ENCODE assay signal across 1 cellular context in the genomic region with DNA sequence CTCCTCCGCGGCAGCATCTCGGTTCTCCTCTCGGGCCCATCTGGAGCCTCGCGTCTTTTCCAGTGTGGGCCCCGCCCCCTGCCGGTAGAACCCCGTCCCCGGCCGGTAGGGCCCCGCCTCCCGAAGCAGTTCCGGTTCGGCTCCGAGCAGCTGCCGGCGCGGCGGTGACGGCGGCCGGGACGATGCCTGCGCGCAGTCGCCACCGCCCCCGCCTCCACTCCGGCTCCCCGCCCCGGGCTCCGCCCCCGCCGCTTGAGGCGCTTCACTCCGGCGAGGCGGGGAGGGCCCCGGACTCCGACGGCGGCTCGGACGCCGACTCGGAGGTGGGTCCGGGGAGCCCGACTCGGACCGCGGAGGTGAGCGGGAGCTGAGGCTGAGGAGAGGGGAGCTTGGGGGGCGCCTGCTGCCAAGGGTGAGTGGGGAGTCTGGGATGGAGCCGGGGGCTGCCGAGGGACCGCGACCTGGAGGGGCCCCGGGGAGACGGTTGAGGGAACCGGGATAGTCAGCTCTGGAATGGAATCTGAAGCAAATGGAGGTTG.
A peak's percentile ranks its signal among the peaks of the same experiment; 100 is the strongest.
TF ChIP-seq lines count a peak whose summit lies in the region.

A gene (plus strand): TSS at position 290 of the 539 bp plus-strand sequence. CDS start 38,873 bp downstream, outside the sequence.

TF ChIP-seq in GM12878, 131 proteins besides CTCF, POLR2A, EP300 and RAD21 (continued from another document and continues in another):
- TF ChIP-seq NBN (IDR thresholded peaks at IDR 0.05): no peak; the same call in none of the 2 replicates
- TF ChIP-seq, protein P1, sequence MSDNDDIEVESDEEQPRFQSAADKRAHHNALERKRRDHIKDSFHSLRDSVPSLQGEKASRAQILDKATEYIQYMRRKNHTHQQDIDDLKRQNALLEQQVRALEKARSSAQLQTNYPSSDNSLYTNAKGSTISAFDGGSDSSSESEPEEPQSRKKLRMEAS (IDR thresholded peaks at IDR 0.05; ENCODE audit: low read depth, low read length): no peak
- TF ChIP-seq SPI1 (IDR thresholded peaks at IDR 0.05; ENCODE audit: borderline replicate concordance, insufficient read depth, low read depth, low read length): no peak
- TF ChIP-seq BMI1 (IDR thresholded peaks at IDR 0.05; ENCODE audit: borderline replicate concordance): no peak; the same call in 1 of the 2 replicates
- peak; percentile 72; the same call in 1 of the 2 replicates for TF ChIP-seq GABPA (IDR thresholded peaks at IDR 0.05; ENCODE audit: low read depth)
- no peak for TF ChIP-seq CBFB (IDR thresholded peaks at IDR 0.05; ENCODE audit: low read depth)
- no peak for TF ChIP-seq JUNB (IDR thresholded peaks at IDR 0.05)
- peak; percentile 96 for TF ChIP-seq CHD2 (IDR thresholded peaks at IDR 0.05; ENCODE audit: borderline replicate concordance, low read depth, low read length)
- no peak for TF ChIP-seq PAX8 (IDR thresholded peaks at IDR 0.05)
- TF ChIP-seq SIN3A (IDR thresholded peaks at IDR 0.05; ENCODE audit: low read depth, low read length): peak; percentile 66; the same call in 1 of the 2 replicates
- TF ChIP-seq IKZF1 (conservative IDR thresholded peaks at IDR 0.05): no peak; the same call in 1 of the 2 replicates
- TF ChIP-seq, protein P2, sequence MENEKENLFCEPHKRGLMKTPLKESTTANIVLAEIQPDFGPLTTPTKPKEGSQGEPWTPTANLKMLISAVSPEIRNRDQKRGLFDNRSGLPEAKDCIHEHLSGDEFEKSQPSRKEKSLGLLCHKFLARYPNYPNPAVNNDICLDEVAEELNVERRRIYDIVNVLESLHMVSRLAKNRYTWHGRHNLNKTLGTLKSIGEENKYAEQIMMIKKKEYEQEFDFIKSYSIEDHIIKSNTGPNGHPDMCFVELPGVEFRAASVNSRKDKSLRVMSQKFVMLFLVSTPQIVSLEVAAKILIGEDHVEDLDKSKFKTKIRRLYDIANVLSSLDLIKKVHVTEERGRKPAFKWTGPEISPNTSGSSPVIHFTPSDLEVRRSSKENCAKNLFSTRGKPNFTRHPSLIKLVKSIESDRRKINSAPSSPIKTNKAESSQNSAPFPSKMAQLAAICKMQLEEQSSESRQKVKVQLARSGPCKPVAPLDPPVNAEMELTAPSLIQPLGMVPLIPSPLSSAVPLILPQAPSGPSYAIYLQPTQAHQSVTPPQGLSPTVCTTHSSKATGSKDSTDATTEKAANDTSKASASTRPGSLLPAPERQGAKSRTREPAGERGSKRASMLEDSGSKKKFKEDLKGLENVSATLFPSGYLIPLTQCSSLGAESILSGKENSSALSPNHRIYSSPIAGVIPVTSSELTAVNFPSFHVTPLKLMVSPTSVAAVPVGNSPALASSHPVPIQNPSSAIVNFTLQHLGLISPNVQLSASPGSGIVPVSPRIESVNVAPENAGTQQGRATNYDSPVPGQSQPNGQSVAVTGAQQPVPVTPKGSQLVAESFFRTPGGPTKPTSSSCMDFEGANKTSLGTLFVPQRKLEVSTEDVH (IDR thresholded peaks at IDR 0.05; ENCODE audit: low read depth, partially characterized antibody): no peak
- TF ChIP-seq ZZZ3 (IDR thresholded peaks at IDR 0.05; ENCODE audit: control insufficient read depth, insufficient read length, low read depth): no peak
- TF ChIP-seq, protein P3, sequence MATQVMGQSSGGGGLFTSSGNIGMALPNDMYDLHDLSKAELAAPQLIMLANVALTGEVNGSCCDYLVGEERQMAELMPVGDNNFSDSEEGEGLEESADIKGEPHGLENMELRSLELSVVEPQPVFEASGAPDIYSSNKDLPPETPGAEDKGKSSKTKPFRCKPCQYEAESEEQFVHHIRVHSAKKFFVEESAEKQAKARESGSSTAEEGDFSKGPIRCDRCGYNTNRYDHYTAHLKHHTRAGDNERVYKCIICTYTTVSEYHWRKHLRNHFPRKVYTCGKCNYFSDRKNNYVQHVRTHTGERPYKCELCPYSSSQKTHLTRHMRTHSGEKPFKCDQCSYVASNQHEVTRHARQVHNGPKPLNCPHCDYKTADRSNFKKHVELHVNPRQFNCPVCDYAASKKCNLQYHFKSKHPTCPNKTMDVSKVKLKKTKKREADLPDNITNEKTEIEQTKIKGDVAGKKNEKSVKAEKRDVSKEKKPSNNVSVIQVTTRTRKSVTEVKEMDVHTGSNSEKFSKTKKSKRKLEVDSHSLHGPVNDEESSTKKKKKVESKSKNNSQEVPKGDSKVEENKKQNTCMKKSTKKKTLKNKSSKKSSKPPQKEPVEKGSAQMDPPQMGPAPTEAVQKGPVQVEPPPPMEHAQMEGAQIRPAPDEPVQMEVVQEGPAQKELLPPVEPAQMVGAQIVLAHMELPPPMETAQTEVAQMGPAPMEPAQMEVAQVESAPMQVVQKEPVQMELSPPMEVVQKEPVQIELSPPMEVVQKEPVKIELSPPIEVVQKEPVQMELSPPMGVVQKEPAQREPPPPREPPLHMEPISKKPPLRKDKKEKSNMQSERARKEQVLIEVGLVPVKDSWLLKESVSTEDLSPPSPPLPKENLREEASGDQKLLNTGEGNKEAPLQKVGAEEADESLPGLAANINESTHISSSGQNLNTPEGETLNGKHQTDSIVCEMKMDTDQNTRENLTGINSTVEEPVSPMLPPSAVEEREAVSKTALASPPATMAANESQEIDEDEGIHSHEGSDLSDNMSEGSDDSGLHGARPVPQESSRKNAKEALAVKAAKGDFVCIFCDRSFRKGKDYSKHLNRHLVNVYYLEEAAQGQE (IDR thresholded peaks at IDR 0.05; ENCODE audit: low read depth, low read length): no peak
- no peak for TF ChIP-seq CHD1 (IDR thresholded peaks at IDR 0.05; ENCODE audit: low read depth, low read length)
- TF ChIP-seq DPF2 (IDR thresholded peaks at IDR 0.05): peak; percentile 78
- no peak for TF ChIP-seq MYB (IDR thresholded peaks at IDR 0.05; ENCODE audit: borderline replicate concordance, low read depth, low read length)
- TF ChIP-seq, protein P4, sequence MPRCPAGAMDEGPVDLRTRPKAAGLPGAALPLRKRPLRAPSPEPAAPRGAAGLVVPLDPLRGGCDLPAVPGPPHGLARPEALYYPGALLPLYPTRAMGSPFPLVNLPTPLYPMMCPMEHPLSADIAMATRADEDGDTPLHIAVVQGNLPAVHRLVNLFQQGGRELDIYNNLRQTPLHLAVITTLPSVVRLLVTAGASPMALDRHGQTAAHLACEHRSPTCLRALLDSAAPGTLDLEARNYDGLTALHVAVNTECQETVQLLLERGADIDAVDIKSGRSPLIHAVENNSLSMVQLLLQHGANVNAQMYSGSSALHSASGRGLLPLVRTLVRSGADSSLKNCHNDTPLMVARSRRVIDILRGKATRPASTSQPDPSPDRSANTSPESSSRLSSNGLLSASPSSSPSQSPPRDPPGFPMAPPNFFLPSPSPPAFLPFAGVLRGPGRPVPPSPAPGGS (IDR thresholded peaks at IDR 0.05; ENCODE audit: borderline replicate concordance, insufficient read depth, low read depth, low read length, poor library complexity, severe bottlenecking): no peak
- TF ChIP-seq HDAC6 (IDR thresholded peaks at IDR 0.05; ENCODE audit: unreplicated experiment): no peak
- no peak for TF ChIP-seq SMC3 (IDR thresholded peaks at IDR 0.05; ENCODE audit: borderline replicate concordance, low read length)
- TF ChIP-seq FOXK2 (IDR thresholded peaks at IDR 0.05): no peak
- no peak for TF ChIP-seq NFYA (IDR thresholded peaks at IDR 0.05; ENCODE audit: borderline replicate concordance, low read depth, low read length)
- TF ChIP-seq FOS (IDR thresholded peaks at IDR 0.05; ENCODE audit: borderline replicate concordance, extremely low read depth, insufficient read length): no peak
- TF ChIP-seq ZNF24 (IDR thresholded peaks at IDR 0.05): no peak
- no peak; the same call in 2 of the 3 replicates for TF ChIP-seq POU2F2 (IDR thresholded peaks at IDR 0.05; ENCODE audit: borderline replicate concordance, low read depth, low read length)
- TF ChIP-seq, protein P5, sequence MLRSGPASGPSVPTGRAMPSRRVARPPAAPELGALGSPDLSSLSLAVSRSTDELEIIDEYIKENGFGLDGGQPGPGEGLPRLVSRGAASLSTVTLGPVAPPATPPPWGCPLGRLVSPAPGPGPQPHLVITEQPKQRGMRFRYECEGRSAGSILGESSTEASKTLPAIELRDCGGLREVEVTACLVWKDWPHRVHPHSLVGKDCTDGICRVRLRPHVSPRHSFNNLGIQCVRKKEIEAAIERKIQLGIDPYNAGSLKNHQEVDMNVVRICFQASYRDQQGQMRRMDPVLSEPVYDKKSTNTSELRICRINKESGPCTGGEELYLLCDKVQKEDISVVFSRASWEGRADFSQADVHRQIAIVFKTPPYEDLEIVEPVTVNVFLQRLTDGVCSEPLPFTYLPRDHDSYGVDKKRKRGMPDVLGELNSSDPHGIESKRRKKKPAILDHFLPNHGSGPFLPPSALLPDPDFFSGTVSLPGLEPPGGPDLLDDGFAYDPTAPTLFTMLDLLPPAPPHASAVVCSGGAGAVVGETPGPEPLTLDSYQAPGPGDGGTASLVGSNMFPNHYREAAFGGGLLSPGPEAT (IDR thresholded peaks at IDR 0.05; ENCODE audit: low read depth): no peak
- no peak for TF ChIP-seq EED (IDR thresholded peaks at IDR 0.05; ENCODE audit: low read depth)
- TF ChIP-seq WRNIP1 (IDR thresholded peaks at IDR 0.05; ENCODE audit: borderline replicate concordance, low read depth, low read length): no peak
- TF ChIP-seq, protein P6, sequence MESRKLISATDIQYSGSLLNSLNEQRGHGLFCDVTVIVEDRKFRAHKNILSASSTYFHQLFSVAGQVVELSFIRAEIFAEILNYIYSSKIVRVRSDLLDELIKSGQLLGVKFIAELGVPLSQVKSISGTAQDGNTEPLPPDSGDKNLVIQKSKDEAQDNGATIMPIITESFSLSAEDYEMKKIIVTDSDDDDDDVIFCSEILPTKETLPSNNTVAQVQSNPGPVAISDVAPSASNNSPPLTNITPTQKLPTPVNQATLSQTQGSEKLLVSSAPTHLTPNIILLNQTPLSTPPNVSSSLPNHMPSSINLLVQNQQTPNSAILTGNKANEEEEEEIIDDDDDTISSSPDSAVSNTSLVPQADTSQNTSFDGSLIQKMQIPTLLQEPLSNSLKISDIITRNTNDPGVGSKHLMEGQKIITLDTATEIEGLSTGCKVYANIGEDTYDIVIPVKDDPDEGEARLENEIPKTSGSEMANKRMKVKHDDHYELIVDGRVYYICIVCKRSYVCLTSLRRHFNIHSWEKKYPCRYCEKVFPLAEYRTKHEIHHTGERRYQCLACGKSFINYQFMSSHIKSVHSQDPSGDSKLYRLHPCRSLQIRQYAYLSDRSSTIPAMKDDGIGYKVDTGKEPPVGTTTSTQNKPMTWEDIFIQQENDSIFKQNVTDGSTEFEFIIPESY (IDR thresholded peaks at IDR 0.05): no peak
- no peak for TF ChIP-seq RELA (IDR thresholded peaks at IDR 0.05; ENCODE audit: borderline replicate concordance, partially characterized antibody)
- TF ChIP-seq, protein P7, sequence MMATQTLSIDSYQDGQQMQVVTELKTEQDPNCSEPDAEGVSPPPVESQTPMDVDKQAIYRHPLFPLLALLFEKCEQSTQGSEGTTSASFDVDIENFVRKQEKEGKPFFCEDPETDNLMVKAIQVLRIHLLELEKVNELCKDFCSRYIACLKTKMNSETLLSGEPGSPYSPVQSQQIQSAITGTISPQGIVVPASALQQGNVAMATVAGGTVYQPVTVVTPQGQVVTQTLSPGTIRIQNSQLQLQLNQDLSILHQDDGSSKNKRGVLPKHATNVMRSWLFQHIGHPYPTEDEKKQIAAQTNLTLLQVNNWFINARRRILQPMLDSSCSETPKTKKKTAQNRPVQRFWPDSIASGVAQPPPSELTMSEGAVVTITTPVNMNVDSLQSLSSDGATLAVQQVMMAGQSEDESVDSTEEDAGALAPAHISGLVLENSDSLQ (IDR thresholded peaks at IDR 0.05): no peak
- no peak for TF ChIP-seq YBX1 (IDR thresholded peaks at IDR 0.05)
- no peak for TF ChIP-seq FOXM1 (IDR thresholded peaks at IDR 0.05; ENCODE audit: low read depth, low read length)
- peak; percentile 76; the same call in 1 of the 2 replicates for TF ChIP-seq GATAD2B (conservative IDR thresholded peaks at IDR 0.05; ENCODE audit: low read depth)
- TF ChIP-seq RUNX3 (IDR thresholded peaks at IDR 0.05; ENCODE audit: low read length): no peak
- no peak for TF ChIP-seq SREBF2 (IDR thresholded peaks at IDR 0.05; ENCODE audit: low read length)
- no peak for TF ChIP-seq SMAD1 (IDR thresholded peaks at IDR 0.05; ENCODE audit: low read depth, partially characterized antibody)
- TF ChIP-seq, protein P8, sequence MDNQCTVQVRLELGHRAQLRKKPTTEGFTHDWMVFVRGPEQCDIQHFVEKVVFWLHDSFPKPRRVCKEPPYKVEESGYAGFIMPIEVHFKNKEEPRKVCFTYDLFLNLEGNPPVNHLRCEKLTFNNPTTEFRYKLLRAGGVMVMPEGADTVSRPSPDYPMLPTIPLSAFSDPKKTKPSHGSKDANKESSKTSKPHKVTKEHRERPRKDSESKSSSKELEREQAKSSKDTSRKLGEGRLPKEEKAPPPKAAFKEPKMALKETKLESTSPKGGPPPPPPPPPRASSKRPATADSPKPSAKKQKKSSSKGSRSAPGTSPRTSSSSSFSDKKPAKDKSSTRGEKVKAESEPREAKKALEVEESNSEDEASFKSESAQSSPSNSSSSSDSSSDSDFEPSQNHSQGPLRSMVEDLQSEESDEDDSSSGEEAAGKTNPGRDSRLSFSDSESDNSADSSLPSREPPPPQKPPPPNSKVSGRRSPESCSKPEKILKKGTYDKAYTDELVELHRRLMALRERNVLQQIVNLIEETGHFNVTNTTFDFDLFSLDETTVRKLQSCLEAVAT (IDR thresholded peaks at IDR 0.05): no peak
- no peak for TF ChIP-seq CREM (IDR thresholded peaks at IDR 0.05; ENCODE audit: low read depth)
- TF ChIP-seq KLF5 (IDR thresholded peaks at IDR 0.05; ENCODE audit: partially characterized antibody): no peak
- TF ChIP-seq, protein P9, sequence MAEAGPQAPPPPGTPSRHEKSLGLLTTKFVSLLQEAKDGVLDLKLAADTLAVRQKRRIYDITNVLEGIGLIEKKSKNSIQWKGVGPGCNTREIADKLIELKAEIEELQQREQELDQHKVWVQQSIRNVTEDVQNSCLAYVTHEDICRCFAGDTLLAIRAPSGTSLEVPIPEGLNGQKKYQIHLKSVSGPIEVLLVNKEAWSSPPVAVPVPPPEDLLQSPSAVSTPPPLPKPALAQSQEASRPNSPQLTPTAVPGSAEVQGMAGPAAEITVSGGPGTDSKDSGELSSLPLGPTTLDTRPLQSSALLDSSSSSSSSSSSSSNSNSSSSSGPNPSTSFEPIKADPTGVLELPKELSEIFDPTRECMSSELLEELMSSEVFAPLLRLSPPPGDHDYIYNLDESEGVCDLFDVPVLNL (IDR thresholded peaks at IDR 0.05; ENCODE audit: low read depth, low read length): 0 out of 2 replicates have a peak, but pooled peaks have one; percentile 11
- TF ChIP-seq STAT1 (conservative IDR thresholded peaks at IDR 0.05): 0 out of 2 replicates have a peak, but pooled peaks have one; percentile 25
- no peak for TF ChIP-seq KAT2A (conservative IDR thresholded peaks at IDR 0.05; ENCODE audit: control insufficient read depth, low read depth, low read length)
- TF ChIP-seq ASH2L (IDR thresholded peaks at IDR 0.05; ENCODE audit: borderline replicate concordance, low read depth): no peak; the same call in 1 of the 2 replicates
- 0 out of 2 replicates have a peak, but pooled peaks have one; percentile 15 for TF ChIP-seq SMARCA5 (IDR thresholded peaks at IDR 0.05)
- no peak for TF ChIP-seq ETV6 (conservative IDR thresholded peaks at IDR 0.05 in 1 of 2, IDR thresholded peaks at IDR 0.05 in 1 of 2; ENCODE audit: borderline replicate concordance in 1 of 2, low read depth in 1 of 2)
- no peak for TF ChIP-seq TARDBP (IDR thresholded peaks at IDR 0.05; ENCODE audit: borderline replicate concordance)
- TF ChIP-seq ESRRA (IDR thresholded peaks at IDR 0.05; ENCODE audit: low read length): no peak
- no peak for TF ChIP-seq JUND (IDR thresholded peaks at IDR 0.05; ENCODE audit: low read depth, low read length)
